Comparison of ENCODE assay signal across 8 cellular contexts in the genomic region with DNA sequence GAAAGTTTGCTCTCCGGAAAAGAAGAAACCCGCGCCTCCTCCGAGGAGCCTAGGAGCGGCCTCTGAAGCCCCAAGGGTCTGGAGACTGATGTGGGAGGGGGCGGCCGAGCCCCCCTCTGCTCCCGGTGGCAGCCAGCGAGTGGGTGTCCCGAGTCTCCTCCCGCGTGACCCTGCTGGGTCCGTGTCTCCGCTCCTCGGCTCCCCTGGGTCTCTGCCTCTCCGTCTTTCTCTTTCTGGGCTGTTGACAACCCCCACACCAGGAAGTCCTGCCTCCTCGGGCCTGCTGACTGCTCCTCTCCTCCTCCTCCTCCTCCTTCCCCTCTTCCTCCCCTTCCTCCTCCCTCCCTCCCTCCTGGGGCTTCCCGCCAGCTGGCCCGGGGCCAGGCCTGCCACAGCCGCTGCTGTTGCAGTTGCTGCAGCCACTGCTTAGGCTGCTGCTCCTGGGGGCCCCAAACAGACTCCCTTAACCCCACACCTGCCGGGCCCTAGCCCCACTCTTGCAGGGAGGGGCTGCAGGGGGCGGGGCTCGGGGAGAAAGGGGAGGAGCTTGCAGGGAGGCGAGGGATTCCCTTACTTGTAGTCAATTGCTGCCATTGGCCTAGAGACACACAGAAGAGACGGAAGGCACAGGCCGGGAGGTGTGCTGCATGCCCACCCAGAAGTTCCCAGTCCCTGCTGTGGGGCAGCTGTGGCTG. TPM values are rescaled to one million over a fixed set of nuclear protein-coding genes. Genes with fewer than 3 reads are reported as not detected.
A peak's percentile ranks its signal among the peaks of the same experiment; 100 is the strongest.
DNase-seq lines count a peak whose midpoint lies in the region; ATAC-seq, FAIRE-seq and TF ChIP-seq lines count a peak whose summit lies in the region.

A gene (minus strand): TSS at position 249 of the 695 bp plus-strand sequence. CDS start 1,176 bp downstream, outside the sequence.

- peak; percentile 92 for DNase-seq in GM12892 (ENCODE audit: insufficient read length)
- peak; percentile 82 for DNase-seq in NCI-H2029 (lab: John Stamatoyannopoulos, UW)
- DNase-seq in T-helper 22 cell (ENCODE audit: low read depth): peak; percentile 89
- peak; percentile 77 to 95 for DNase-seq in ascending aorta (ENCODE audit: low spot score in 2 of 2)
- peak; percentile 95 to 99 (median 97) for DNase-seq in right cardiac atrium
- DNase-seq in pulmonary artery endothelial cell (ENCODE audit: low read depth, low spot score): peak; percentile 78

- no peaks in the 10 kb centered on the region for H3K27me3 ChIP-seq in ascending aorta
- no peaks in the 10 kb centered on the region for H3K27me3 ChIP-seq in right cardiac atrium (ENCODE audit: control insufficient read depth, insufficient read depth)

- peak within 1 kb of the TSS; percentile 90 to 92 for H3K4me3 ChIP-seq in ascending aorta
- peak within 1 kb of the TSS; percentile 85 for H3K4me3 ChIP-seq in right cardiac atrium (ENCODE audit: low read length)
- peak within 1 kb of the TSS; percentile 93 for H3K4me3 ChIP-seq in urinary bladder (ENCODE audit: low read depth, low read length)

- H3K36me3 ChIP-seq in ascending aorta (peaks cover 5% of the 10 kb centered on the region in 2 donors), urinary bladder (ENCODE audit: insufficient read depth) (no peaks in the 10 kb centered on the region)

- intact Hi-C loops in ascending aorta (cut with DNase I) (loop anchor here (2.0 kb wide), 3 partner anchors 50 to 196 kb away; a partner anchor contains a TSS), right cardiac atrium (cut with DNase I) (loop anchor here in 2 of 4 donors (5.0 to 10.0 kb wide), 2 partner anchors 68 to 206 kb away; no protein-coding TSS in a partner anchor)

- H3K9me3 ChIP-seq in ascending aorta (no peaks in the 10 kb centered on the region), right cardiac atrium (ENCODE audit: control insufficient read depth, low read length) (no peaks in the 10 kb centered on the region)

- 1% methylated on average over 26 of the region's 26 CpGs for WGBS in right cardiac atrium
- WGBS in urinary bladder: under 1% methylated on average over 26 of the region's 26 CpGs

- peak within 1 kb of the TSS; percentile 85 to 87 for H3K27ac ChIP-seq in ascending aorta
- H3K27ac ChIP-seq in right cardiac atrium (ENCODE audit: low read length): peak within 1 kb of the TSS; percentile 69
- H3K27ac ChIP-seq in urinary bladder (ENCODE audit: low read depth): peak within 1 kb of the TSS; percentile 68

- peak; percentile 55 for ATAC-seq in HG02884 (IDR thresholded peaks at IDR 0.05; ENCODE audit: unreplicated experiment)
- peak; percentile 93 to 94 for ATAC-seq in right cardiac atrium

- no peak for TF ChIP-seq CTCF in ascending aorta (IDR thresholded peaks at IDR 0.05)

- FAIRE-seq in GM12892 (lab: Jason Lieb, UNC): peak; percentile 87

- H3K4me1 ChIP-seq in ascending aorta (peaks cover 25 to 38% of the 10 kb centered on the region in 2 donors), right cardiac atrium (ENCODE audit: control insufficient read depth, insufficient read depth, low read length) (peaks cover 12% of the 10 kb centered on the region), urinary bladder (ENCODE audit: insufficient read depth) (peaks cover 2% of the 10 kb centered on the region)

- TF ChIP-seq POLR2A in GM12892 (IDR thresholded peaks at IDR 0.05; ENCODE audit: low read depth, low read length): peak; percentile 82

RNA-seq across cellular contexts. Expression of the gene that starts here (rescaled TPM):
- polyA plus RNA-seq in GM12892 (2012; ENCODE audit: missing spikeins): 12.6 TPM
- 68.2 TPM for total RNA-seq in ascending aorta
- 10 to 100 TPM; 36.7 to 63.6 (median 48.6) TPM for total RNA-seq in right cardiac atrium
- polyA plus RNA-seq in right cardiac atrium: 61.2 TPM
- 31.1 and 35.0 TPM in 2 replicates for total RNA-seq in pulmonary artery endothelial cell
- 16.6 TPM for total RNA-seq in urinary bladder
- 49.6 TPM for polyA plus RNA-seq in urinary bladder

Comparison
In these comparisons a context has a peak if more than half of its experiments do, and no peak if none do; other contexts are left out.
1. Peak in every context shown above with its lines: DNase-seq, ATAC-seq, H3K4me3 ChIP-seq and H3K27ac ChIP-seq.